ENCODE assay signal across 26 cellular contexts in genomic region chr2:145595296-145595695, GRCh38.
DNase-seq lines count a peak whose midpoint lies in the region; ATAC-seq and TF ChIP-seq lines count a peak whose summit lies in the region.
"Had no signal": no experiment of that assay in that cellular context is flagged by ENCODE, and none has a peak within 500 bp of the region (broad histone marks: within the 10 kb centered on the region; RNA-seq: fewer than 3 reads in every experiment).

No MANE protein-coding gene starts in this region.

- POLR2A ChIA-PET in PC-3 (lab: Charles Lee; ENCODE audit: unreplicated experiment) (no interaction called here), GM10248 (lab: Yijun Ruan, JAX) (no interaction called here)
- POLR2A ChIA-PET in CD8-positive, alpha-beta T cell (lab: Charles Lee): no interaction called here

- peaks cover 8% of the 10 kb centered on the region for H3K4me1 Mint-ChIP-seq in nephron progenitor cell
- no peaks in the 10 kb centered on the region for H3K4me1 Mint-ChIP-seq in CD8-positive, alpha-beta T cell (ENCODE audit: low read depth)
- H3K4me1 Mint-ChIP-seq: activated CD4-positive, alpha-beta T cell treated with anti-CD3 and anti-CD28 coated beads, Interleukin-2, amount 10 ng/mL, durations not matched to agents 24 days and 14 days; activated CD8-positive, alpha-beta memory T cell treated with anti-CD3 and anti-CD28 coated beads, Interleukin-2, amount 10 ng/mL, durations not matched to agents 7 days and 5 days; activated naive CD8-positive, alpha-beta T cell treated with anti-CD3 and anti-CD28 coated beads for 36 hours had no signal

- no peak overlapping the region for H3K4me3 Mint-ChIP-seq in nephron progenitor cell
- H3K4me3 Mint-ChIP-seq in CD8-positive, alpha-beta T cell: no peak overlapping the region
- H3K4me3 Mint-ChIP-seq: activated CD4-positive, alpha-beta T cell treated with anti-CD3 and anti-CD28 coated beads, Interleukin-2, amount 10 ng/mL, durations not matched to agents 24 days and 14 days; activated CD8-positive, alpha-beta memory T cell treated with anti-CD3 and anti-CD28 coated beads, Interleukin-2, amount 10 ng/mL, durations not matched to agents 7 days and 5 days; activated naive CD8-positive, alpha-beta T cell treated with anti-CD3 and anti-CD28 coated beads for 36 hours; activated T-helper 1 cell treated with anti-CD3 and anti-CD28 coated beads, Interleukin-12 subunit alpha, Interleukin-12 subunit beta, Interleukin-2, Interleukin-4 antibody, amounts not matched to agents 30 ng/mL and 10 ng/mL and 1 ng/mL, durations not matched to agents 14 hours and 24 hours and 36 hours; stimulated activated naive B cell treated with anti-CD40 and anti-IgM and Interleukin-4, amounts not matched to agents 10 μg/mL and 1 μg/mL and 100 μg/mL, for 72 hours; T-helper 1 cell treated with Interleukin-12 subunit alpha and Interleukin-12 subunit beta and Interleukin-4 antibody, amounts not matched to agents 30 μg/mL and 1 μg/mL, for 36 hours had no signal

- H3K27ac ChIP-seq in PC-3 (ENCODE audit: low read length) (peak overlapping the region; percentile 94), adrenal gland (no peak overlapping the region)
- no peak overlapping the region for H3K27ac ChIP-seq in CD8-positive, alpha-beta T cell (ENCODE audit: low read depth, low read length)
- H3K27ac ChIP-seq: foreskin keratinocyte, right atrium auricular region had no signal

- no peaks in the 10 kb centered on the region for H3K9me3 Mint-ChIP-seq in nephron progenitor cell
- no peaks in the 10 kb centered on the region for H3K9me3 Mint-ChIP-seq in CD8-positive, alpha-beta T cell
- H3K9me3 Mint-ChIP-seq: activated CD4-positive, alpha-beta T cell treated with anti-CD3 and anti-CD28 coated beads, Interleukin-2, amount 10 ng/mL, durations not matched to agents 24 days and 14 days; activated naive CD8-positive, alpha-beta T cell treated with anti-CD3 and anti-CD28 coated beads for 36 hours; activated T-helper 1 cell treated with anti-CD3 and anti-CD28 coated beads, Interleukin-12 subunit alpha, Interleukin-12 subunit beta, Interleukin-2, Interleukin-4 antibody, amounts not matched to agents 30 ng/mL and 10 ng/mL and 1 ng/mL, durations not matched to agents 14 hours and 24 hours and 36 hours; stimulated activated naive B cell treated with anti-CD40 and anti-IgM and Interleukin-4, amounts not matched to agents 10 μg/mL and 1 μg/mL and 100 μg/mL, for 72 hours; T-helper 1 cell treated with Interleukin-12 subunit alpha and Interleukin-12 subunit beta and Interleukin-4 antibody, amounts not matched to agents 30 μg/mL and 1 μg/mL, for 36 hours had no signal

- no peaks in the 10 kb centered on the region for H3K9me2 ChIP-seq in PC-3 (replicated peaks; ENCODE audit: low read length)

- no TSS peak for BruUV-seq in PC-3 (replicated peaks; lab: Mats Ljungman, UMichigan)

- CTCF ChIA-PET in PC-3 (lab: Charles Lee): no interaction called here
- CTCF ChIA-PET in GM10248 (lab: Yijun Ruan, JAX): no interaction called here
- CTCF ChIA-PET in CD8-positive, alpha-beta T cell (lab: Charles Lee): no interaction called here

- DNase-seq in ELR (ENCODE audit: low read depth) (peak; percentile 48), PC-3 (peak; percentile 13), epithelial cell of esophagus (ENCODE audit: low read depth) (peak; percentile 18), nephron progenitor cell (no peak), GM10248 (ENCODE audit: extremely low spot score) (no peak), adrenal gland (no peak)
- DNase-seq in CD8-positive, alpha-beta T cell: no peak
- DNase-seq: activated CD4-positive, alpha-beta T cell treated with anti-CD3 and anti-CD28 coated beads, Interleukin-2, amount 10 ng/mL, durations not matched to agents 24 days and 14 days; activated CD8-positive, alpha-beta memory T cell treated with anti-CD3 and anti-CD28 coated beads, Interleukin-2, amount 10 ng/mL, durations not matched to agents 7 days and 5 days; activated naive CD8-positive, alpha-beta T cell treated with anti-CD3 and anti-CD28 coated beads for 36 hours; cortex of kidney; DMS79 treated with DMSO at 0.1 percent for 48 hours; foreskin keratinocyte; hypothalamus; islet precursor cell; MG63; NCI-H146; NCI-H2171; nucleus accumbens; SIG-M5; stimulated activated naive B cell treated with anti-CD40 and anti-IgM and Interleukin-4, amounts not matched to agents 10 μg/mL and 1 μg/mL and 100 μg/mL, for 72 hours had no signal

- H3K27me3 Mint-ChIP-seq in nephron progenitor cell (ENCODE audit: low read depth, poor library complexity): no peaks in the 10 kb centered on the region
- no peaks in the 10 kb centered on the region for H3K27me3 Mint-ChIP-seq in CD8-positive, alpha-beta T cell (ENCODE audit: low read depth)
- H3K27me3 Mint-ChIP-seq: activated CD4-positive, alpha-beta T cell treated with anti-CD3 and anti-CD28 coated beads, Interleukin-2, amount 10 ng/mL, durations not matched to agents 24 days and 14 days; activated CD8-positive, alpha-beta memory T cell treated with anti-CD3 and anti-CD28 coated beads, Interleukin-2, amount 10 ng/mL, durations not matched to agents 7 days and 5 days; activated naive CD8-positive, alpha-beta T cell treated with anti-CD3 and anti-CD28 coated beads for 36 hours; stimulated activated naive B cell treated with anti-CD40 and anti-IgM and Interleukin-4, amounts not matched to agents 10 μg/mL and 1 μg/mL and 100 μg/mL, for 72 hours had no signal

- TF ChIP-seq POLR2A in adrenal gland (IDR thresholded peaks at IDR 0.05): no peak

- H3K79me2 ChIP-seq in PC-3 (ENCODE audit: low read length): no peaks in the 10 kb centered on the region

- H3K9ac ChIP-seq in PC-3 (ENCODE audit: low read length): peak overlapping the region; percentile 64; the same call in 1 of the 2 replicates

- TF ChIP-seq CTCF in PC-3 (conservative IDR thresholded peaks at IDR 0.05; ENCODE audit: low read depth, low read length) (no peak), epithelial cell of esophagus (IDR thresholded peaks at IDR 0.05; ENCODE audit: insufficient read depth, low read depth, low read length, missing control alignments) (no peak), nephron progenitor cell (IDR thresholded peaks at IDR 0.05) (no peak), GM10248 (IDR thresholded peaks at IDR 0.05; ENCODE audit: control extremely low read depth, extremely low read depth, low read depth, missing control alignments) (no peak), adrenal gland (IDR thresholded peaks at IDR 0.05) (no peak)
- no peak for TF ChIP-seq CTCF in CD8-positive, alpha-beta T cell (IDR thresholded peaks at IDR 0.05)

- intact Hi-C loops in PC-3 (cut with micrococcal nuclease): no loop called here
- intact Hi-C loops in CD8-positive, alpha-beta T cell (cut with DNase I, micrococcal nuclease): no loop called here
- intact Hi-C loops in adrenal gland (cut with DNase I): no loop called here

- H3K4me3 ChIP-seq in PC-3 (ENCODE audit: low read length) (no peak overlapping the region), epithelial cell of esophagus (ENCODE audit: low read length) (no peak overlapping the region), adrenal gland (no peak overlapping the region)
- no peak overlapping the region for H3K4me3 ChIP-seq in CD8-positive, alpha-beta T cell (ENCODE audit: low read depth, low read length)
- H3K4me3 ChIP-seq: lung, MG63, right atrium auricular region had no signal

- H3F3A ChIP-seq in PC-3 (ENCODE audit: low read length, unreplicated experiment): no peaks in the 10 kb centered on the region

- 79 to 94% (median 86%) methylated on average over 3 of the region's 3 CpGs for WGBS in adrenal gland, 4 donors

- H3K4me1 ChIP-seq in PC-3 (ENCODE audit: insufficient read depth, low read length): peaks cover 49% of the 10 kb centered on the region
- H3K4me1 ChIP-seq in CD8-positive, alpha-beta T cell (ENCODE audit: insufficient read depth, low read length): no peaks in the 10 kb centered on the region
- no peaks in the 10 kb centered on the region for H3K4me1 ChIP-seq in adrenal gland (replicated peaks in 1 of 2)
- H3K4me1 ChIP-seq: foreskin keratinocyte, right atrium auricular region had no signal

- H3K36me3 Mint-ChIP-seq in nephron progenitor cell (ENCODE audit: low read depth): no peaks in the 10 kb centered on the region
- no peaks in the 10 kb centered on the region for H3K36me3 Mint-ChIP-seq in CD8-positive, alpha-beta T cell
- H3K36me3 Mint-ChIP-seq: activated CD8-positive, alpha-beta memory T cell treated with anti-CD3 and anti-CD28 coated beads, Interleukin-2, amount 10 ng/mL, durations not matched to agents 7 days and 5 days; activated naive CD8-positive, alpha-beta T cell treated with anti-CD3 and anti-CD28 coated beads for 36 hours; stimulated activated naive B cell treated with anti-CD40 and anti-IgM and Interleukin-4, amounts not matched to agents 10 μg/mL and 1 μg/mL and 100 μg/mL, for 72 hours had no signal

- ATAC-seq in PC-3 (no peak), GM21360 (IDR thresholded peaks at IDR 0.05; ENCODE audit: unreplicated experiment) (no peak)
- ATAC-seq in CD8-positive, alpha-beta T cell: no peak
- ATAC-seq: activated CD8-positive, alpha-beta memory T cell treated with anti-CD3 and anti-CD28 coated beads, Interleukin-2, amount 10 ng/mL, durations not matched to agents 7 days and 5 days; foreskin keratinocyte; stimulated activated naive B cell treated with anti-CD40 and anti-IgM and Interleukin-4, amounts not matched to agents 10 μg/mL and 1 μg/mL and 100 μg/mL, for 72 hours had no signal

- H3K36me3 ChIP-seq in PC-3 (ENCODE audit: low read depth, low read length): no peaks in the 10 kb centered on the region
- H3K36me3 ChIP-seq in CD8-positive, alpha-beta T cell (ENCODE audit: insufficient read depth, low read length): no peaks in the 10 kb centered on the region
- no peaks in the 10 kb centered on the region for H3K36me3 ChIP-seq in adrenal gland (replicated peaks in 1 of 2)
- H3K36me3 ChIP-seq: MG63, right atrium auricular region had no signal

- H4K20me1 ChIP-seq in PC-3 (ENCODE audit: low read length): no peaks in the 10 kb centered on the region

- H3K27ac Mint-ChIP-seq in nephron progenitor cell: peak overlapping the region; percentile 41
- no peak overlapping the region for H3K27ac Mint-ChIP-seq in CD8-positive, alpha-beta T cell
- H3K27ac Mint-ChIP-seq: activated CD4-positive, alpha-beta T cell treated with anti-CD3 and anti-CD28 coated beads, Interleukin-2, amount 10 ng/mL, durations not matched to agents 24 days and 14 days; activated CD8-positive, alpha-beta memory T cell treated with anti-CD3 and anti-CD28 coated beads, Interleukin-2, amount 10 ng/mL, durations not matched to agents 7 days and 5 days; activated naive CD8-positive, alpha-beta T cell treated with anti-CD3 and anti-CD28 coated beads for 36 hours; activated T-helper 1 cell treated with anti-CD3 and anti-CD28 coated beads, Interleukin-12 subunit alpha, Interleukin-12 subunit beta, Interleukin-2, Interleukin-4 antibody, amounts not matched to agents 30 ng/mL and 10 ng/mL and 1 ng/mL, durations not matched to agents 14 hours and 24 hours and 36 hours; T-helper 1 cell treated with Interleukin-12 subunit alpha and Interleukin-12 subunit beta and Interleukin-4 antibody, amounts not matched to agents 30 μg/mL and 1 μg/mL, for 36 hours had no signal

- no peak overlapping the region for H2AFZ ChIP-seq in PC-3 (ENCODE audit: low read length)

- H3K27me3 ChIP-seq in PC-3 (ENCODE audit: low read length) (no peaks in the 10 kb centered on the region), adrenal gland (no peaks in the 10 kb centered on the region)
- no peaks in the 10 kb centered on the region for H3K27me3 ChIP-seq in CD8-positive, alpha-beta T cell (ENCODE audit: insufficient read depth, low read length)
- H3K27me3 ChIP-seq: foreskin keratinocyte, MG63, right atrium auricular region had no signal

- H3K4me2 ChIP-seq in PC-3 (ENCODE audit: low read length): no peak overlapping the region

- H3K9me3 ChIP-seq in PC-3 (ENCODE audit: low read length): 0 out of 2 replicates have a peak, but pooled peaks cover 4% of the 10 kb centered on the region
- no peaks in the 10 kb centered on the region for H3K9me3 ChIP-seq in CD8-positive, alpha-beta T cell (ENCODE audit: low read length)
- H3K9me3 ChIP-seq in adrenal gland (replicated peaks in 1 of 3): no peaks in the 10 kb centered on the region
- H3K9me3 ChIP-seq: MG63, right atrium auricular region had no signal

Comparison
In these comparisons a context has a peak if more than half of its experiments do, and no peak if none do; other contexts are left out.
1. DNase-seq: peak in ELR (single experiment), PC-3 (single experiment) and epithelial cell of esophagus (single experiment); none in nephron progenitor cell (single experiment), GM10248 (single experiment), CD8-positive, alpha-beta T cell (0 of 7) and adrenal gland (0 of 7).